Comparison of ENCODE assay signal across 10 cellular contexts in the genomic region with DNA sequence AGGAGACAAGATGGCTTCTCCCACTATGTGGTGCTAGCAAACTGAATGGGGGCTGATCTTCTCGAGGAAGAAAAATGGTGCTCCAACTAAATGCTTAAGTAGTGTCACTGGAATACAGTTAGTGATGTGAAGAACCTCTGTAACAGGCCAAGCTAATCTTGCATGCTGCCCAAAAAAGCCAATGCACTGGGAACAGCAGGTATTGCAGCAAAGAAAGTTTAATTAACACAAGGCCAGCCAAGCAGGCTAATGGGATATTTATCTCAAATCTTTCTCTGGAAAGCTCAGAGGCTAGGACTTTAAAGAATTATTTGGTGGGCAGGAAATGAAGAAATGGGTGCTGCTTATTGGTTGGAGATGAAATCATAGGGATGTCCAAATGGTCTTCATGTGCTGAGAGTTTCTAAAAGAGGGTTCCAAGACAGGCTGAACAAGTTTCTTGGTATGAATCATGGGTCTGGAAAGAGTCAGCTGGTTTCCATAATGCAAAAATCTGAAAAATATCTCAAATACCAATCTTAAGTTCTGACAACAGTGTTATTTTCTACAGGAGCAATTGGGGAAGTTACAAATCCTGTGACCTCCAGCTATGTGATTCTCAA.
"Had no signal": no experiment of that assay in that cellular context is flagged by ENCODE, and none has a peak within 500 bp of the region (broad histone marks: within the 10 kb centered on the region; RNA-seq: fewer than 3 reads in every experiment).

No MANE protein-coding gene starts in this region.

- H3K4me1 Mint-ChIP-seq: IgD-negative memory B cell had no signal

- H3K4me3 Mint-ChIP-seq: IgD-negative memory B cell had no signal

- H3K4me3 ChIP-seq: K562 had no signal

- H3K27ac ChIP-seq: HL-60, KMS-11 had no signal

- FAIRE-seq: HepG2, HTR-8/SVneo, K562 had no signal

- H3K27ac Mint-ChIP-seq: IgD-negative memory B cell had no signal

- H3K27me3 Mint-ChIP-seq: IgD-negative memory B cell had no signal

- H3K4me2 ChIP-seq: KMS-11 had no signal

- DNase-seq: IMR-90, Karpas-422, KBM-7, KG1 had no signal

- H3K9ac ChIP-seq: KMS-11 had no signal

- ATAC-seq: HepG2, K562 had no signal
